In the genomic region with DNA sequence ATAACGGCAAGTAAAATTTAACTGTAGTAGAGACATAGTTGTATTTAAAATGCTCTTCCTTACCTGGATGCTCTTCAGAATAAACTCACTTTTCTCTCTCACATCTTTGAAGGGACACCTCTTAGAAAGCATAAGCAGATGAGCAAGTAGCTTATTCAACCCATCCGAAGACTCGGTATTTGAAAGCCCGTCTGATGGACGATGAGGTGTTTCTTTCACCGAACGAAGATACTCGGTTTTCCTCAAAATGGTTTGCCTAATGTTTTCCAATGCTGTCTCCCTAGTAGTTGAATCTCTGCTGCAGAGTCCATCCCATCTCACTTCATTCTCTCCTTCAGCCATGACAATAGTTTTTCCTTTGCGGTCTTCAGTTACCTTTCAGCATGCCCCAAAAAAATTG, we compare ENCODE assay signal across 8 cellular contexts. TPM values are rescaled to one million over a fixed set of nuclear protein-coding genes. Genes with fewer than 3 reads are reported as not detected.
DNase-seq lines count a peak whose midpoint lies in the region; ATAC-seq and TF ChIP-seq lines count a peak whose summit lies in the region.

No MANE protein-coding gene starts in this region.

- no peak overlapping the region for H3T11ph ChIP-seq in H9 (ENCODE audit: low read length)

- H3K4ac ChIP-seq in H9 (ENCODE audit: low read depth, low read length), result no peak overlapping the region

- H3K9me3 Mint-ChIP-seq in H9, result no peaks in the 10 kb centered on the region; a peak in 1 of 5 replicates
- no peaks in the 10 kb centered on the region for H3K9me3 Mint-ChIP-seq in activated T-helper 1 cell treated with anti-CD3 and anti-CD28 coated beads, Interleukin-12 subunit alpha, Interleukin-12 subunit beta, Interleukin-2, Interleukin-4 antibody, amounts not matched to agents 30 ng/mL and 10 ng/mL and 1 ng/mL, durations not matched to agents 14 hours and 24 hours and 36 hours

- H3K4me2 ChIP-seq in H9 (ENCODE audit: insufficient read depth, insufficient read length, low read length), result peak overlapping the region; percentile 99

- no peak overlapping the region for H2AFZ ChIP-seq in H9 (ENCODE audit: low read length)

- H3K27ac ChIP-seq in H9 (ENCODE audit: insufficient read length, low read depth, low read length) (no peak overlapping the region), spleen (peak overlapping the region; percentile 93 to 100 (median 99))

- no peaks in the 10 kb centered on the region for H3K4me1 ChIP-seq in H9 (ENCODE audit: insufficient read depth, low read length)
- H3K4me1 ChIP-seq in spleen, result peaks cover 25 to 74% (median 61%) of the 10 kb centered on the region in 6 donors

- H3K4me3 ChIP-seq in iPS-11a (ENCODE audit: low read depth, low read length) (peak overlapping the region; percentile 85), spleen (peak overlapping the region; percentile 66 to 84 (median 70))

- no peak for ATAC-seq in HG03457 (IDR thresholded peaks at IDR 0.05; ENCODE audit: unreplicated experiment)
- ATAC-seq in HG03139 (IDR thresholded peaks at IDR 0.05; ENCODE audit: unreplicated experiment), result no peak
- ATAC-seq in HG03342 (IDR thresholded peaks at IDR 0.05; ENCODE audit: unreplicated experiment), result no peak

- H3K36me3 ChIP-seq in spleen, result no peaks in the 10 kb centered on the region

- peak overlapping the region; percentile 82 to 89 for H3K4me3 Mint-ChIP-seq in H9
- peak overlapping the region; percentile 95 for H3K4me3 Mint-ChIP-seq in activated T-helper 1 cell treated with anti-CD3 and anti-CD28 coated beads, Interleukin-12 subunit alpha, Interleukin-12 subunit beta, Interleukin-2, Interleukin-4 antibody, amounts not matched to agents 30 ng/mL and 10 ng/mL and 1 ng/mL, durations not matched to agents 14 hours and 24 hours and 36 hours

- no peak for TF ChIP-seq POLR2A in spleen (IDR thresholded peaks at IDR 0.05)

- no peak overlapping the region for H3K23ac ChIP-seq in H9 (ENCODE audit: insufficient read length, low read depth, low read length)

- H2BK12ac ChIP-seq in H9 (ENCODE audit: insufficient read length, low read depth, low read length), result no peak overlapping the region

- no peak overlapping the region for H2BK5ac ChIP-seq in H9 (ENCODE audit: insufficient read length, low read length)

- DNase-seq in A172 (ENCODE audit: low spot score), result peak; percentile 16
- no peak for DNase-seq in H9
- DNase-seq in activated T-helper 1 cell treated with anti-CD3 and anti-CD28 coated beads, Interleukin-12 subunit alpha, Interleukin-12 subunit beta, Interleukin-2, Interleukin-4 antibody, amounts not matched to agents 30 ng/mL and 10 ng/mL and 1 ng/mL, durations not matched to agents 14 hours and 24 hours and 36 hours (ENCODE audit: low spot score), result no peak
- no peak for DNase-seq in spleen

- H3K27me3 Mint-ChIP-seq in H9 (ENCODE audit: low read depth), result no peaks in the 10 kb centered on the region
- H3K27me3 Mint-ChIP-seq in activated T-helper 1 cell treated with anti-CD3 and anti-CD28 coated beads, Interleukin-12 subunit alpha, Interleukin-12 subunit beta, Interleukin-2, Interleukin-4 antibody, amounts not matched to agents 30 ng/mL and 10 ng/mL and 1 ng/mL, durations not matched to agents 14 hours and 24 hours and 36 hours (ENCODE audit: insufficient read depth), result no peaks in the 10 kb centered on the region

- intact Hi-C loops in activated T-helper 1 cell treated with anti-CD3 and anti-CD28 coated beads, Interleukin-12 subunit alpha, Interleukin-12 subunit beta, Interleukin-2, Interleukin-4 antibody, amounts not matched to agents 30 ng/mL and 10 ng/mL and 1 ng/mL, durations not matched to agents 14 hours and 24 hours and 36 hours (cut with micrococcal nuclease), result loop anchor here (1.0 to 2.0 kb wide), 6 partner anchors 21 to 1019 kb away; a partner anchor contains a TSS
- intact Hi-C loops in spleen (cut with DNase I; ENCODE audit: low total_unique reads), result no loop called here

- no peak overlapping the region for H2AK5ac ChIP-seq in H9 (ENCODE audit: insufficient read length, low read length)

- H4K91ac ChIP-seq in H9 (ENCODE audit: insufficient read length, low read depth, low read length), result no peak overlapping the region

- H3K79me1 ChIP-seq in H9 (ENCODE audit: insufficient read depth, low read depth, low read length, poor library complexity, severe bottlenecking), result no peaks in the 10 kb centered on the region

- no peak overlapping the region for H3K18ac ChIP-seq in H9 (ENCODE audit: insufficient read length, low read depth, low read length)

- H3K9me3 ChIP-seq in H9 (ENCODE audit: control insufficient read depth, low read depth, low read length) (no peaks in the 10 kb centered on the region), spleen (no peaks in the 10 kb centered on the region)

- H3K56ac ChIP-seq in H9 (ENCODE audit: insufficient read length, low read depth, low read length), result no peak overlapping the region

- no peaks in the 10 kb centered on the region for H4K20me1 ChIP-seq in H9 (ENCODE audit: control insufficient read depth, insufficient read depth, insufficient read length)

- no peaks in the 10 kb centered on the region for H3K79me2 ChIP-seq in H9 (ENCODE audit: insufficient read depth, low read length)

- H3K4me1 Mint-ChIP-seq in H9, result peaks cover 31 to 38% of the 10 kb centered on the region in 2 experiments
- peaks cover 54% of the 10 kb centered on the region for H3K4me1 Mint-ChIP-seq in activated T-helper 1 cell treated with anti-CD3 and anti-CD28 coated beads, Interleukin-12 subunit alpha, Interleukin-12 subunit beta, Interleukin-2, Interleukin-4 antibody, amounts not matched to agents 30 ng/mL and 10 ng/mL and 1 ng/mL, durations not matched to agents 14 hours and 24 hours and 36 hours (ENCODE audit: low read depth)

- H3K27me3 ChIP-seq in H9 (ENCODE audit: insufficient read depth, low read length) (no peaks in the 10 kb centered on the region), spleen (replicated peaks in 1 of 7) (no peaks in the 10 kb centered on the region)

- H3K27ac Mint-ChIP-seq in H9, result peak overlapping the region in 1 of 3 experiments; percentile 49; a peak in 2 of 7 replicates
- H3K27ac Mint-ChIP-seq in activated T-helper 1 cell treated with anti-CD3 and anti-CD28 coated beads, Interleukin-12 subunit alpha, Interleukin-12 subunit beta, Interleukin-2, Interleukin-4 antibody, amounts not matched to agents 30 ng/mL and 10 ng/mL and 1 ng/mL, durations not matched to agents 14 hours and 24 hours and 36 hours, result peak overlapping the region; percentile 86

- no peak overlapping the region for H4K8ac ChIP-seq in H9 (replicated peaks; ENCODE audit: insufficient read length, low read depth, low read length)

- no peak overlapping the region for H2BK20ac ChIP-seq in H9 (ENCODE audit: low read depth, low read length, poor library complexity, severe bottlenecking)

- WGBS in H9 (ENCODE audit: extremely low coverage, insufficient read length, low lambda C conversion rate), result no CpG with 5 or more reads among the region's 9 CpGs
- WGBS in spleen, 5 donors, result 0 to 1% (median 1%) methylated on average over 9 of the region's 9 CpGs

- H2BK120ac ChIP-seq in H9 (ENCODE audit: low read depth, low read length, poor library complexity, severe bottlenecking), result no peak overlapping the region

- H3K9ac ChIP-seq in H9 (ENCODE audit: extremely low read depth, insufficient read length, low read length), result peak overlapping the region; percentile 20

- no peaks in the 10 kb centered on the region for H3K36me3 Mint-ChIP-seq in H9 (ENCODE audit: insufficient read depth in 1 of 3, low read depth in 3 of 3)
- peaks cover 3% of the 10 kb centered on the region for H3K36me3 Mint-ChIP-seq in activated T-helper 1 cell treated with anti-CD3 and anti-CD28 coated beads, Interleukin-12 subunit alpha, Interleukin-12 subunit beta, Interleukin-2, Interleukin-4 antibody, amounts not matched to agents 30 ng/mL and 10 ng/mL and 1 ng/mL, durations not matched to agents 14 hours and 24 hours and 36 hours (ENCODE audit: low read depth)

- no peak overlapping the region for H3K14ac ChIP-seq in H9 (ENCODE audit: insufficient read depth, low read length)

- H4K5ac ChIP-seq in H9 (ENCODE audit: insufficient read length, low read depth, low read length), result no peak overlapping the region

- no peak for TF ChIP-seq CTCF in H9 (conservative IDR thresholded peaks at IDR 0.05)
- no peak for TF ChIP-seq CTCF in spleen (IDR thresholded peaks at IDR 0.05 in 8 of 11, conservative IDR thresholded peaks at IDR 0.05 in 3 of 11)

- peaks cover 10% of the 10 kb centered on the region for H3K23me2 ChIP-seq in H9 (ENCODE audit: insufficient read length, low read depth, low read length, poor library complexity, severe bottlenecking)

- H2BK15ac ChIP-seq in H9 (ENCODE audit: low read depth, low read length), result no peak overlapping the region

RNA-seq across cellular contexts. Expression of a gene that starts 0.9 kb away (rescaled TPM):
- total RNA-seq in A172 (2014; rRNA removed; shearing (Covaris generic)), result 20.6 and 24.4 TPM in 2 replicates
- total RNA-seq in H9 (2021), result 16.6 and 17.5 TPM in 2 replicates
- total RNA-seq in activated T-helper 1 cell treated with anti-CD3 and anti-CD28 coated beads, Interleukin-12 subunit alpha, Interleukin-12 subunit beta, Interleukin-2, Interleukin-4 antibody, amounts not matched to agents 30 ng/mL and 10 ng/mL and 1 ng/mL, durations not matched to agents 14 hours and 24 hours and 36 hours, result 13.2 and 13.6 TPM in 2 replicates
- total RNA-seq in spleen, result 100 to 1,000 TPM in 2 of 7 donors, 10 to 100 TPM in 5; 26.8 to 115 (median 65.9) TPM
- 10 to 100 TPM; 32.4 to 55.3 (median 33.8) TPM for polyA plus RNA-seq in spleen

RNA-seq across cellular contexts. Expression of a gene that starts 1.6 kb away (rescaled TPM):
- 43.0 and 52.4 TPM in 2 replicates for total RNA-seq in A172 (2014; rRNA removed; shearing (Covaris generic))
- total RNA-seq in H9 (2021) (8.3 and 8.4 TPM in 2 replicates), spleen (10 to 100 TPM in 6 of 7 donors, 1 to 10 TPM in 1; 8.9 to 28.7 (median 13.1) TPM)
- total RNA-seq in activated T-helper 1 cell treated with anti-CD3 and anti-CD28 coated beads, Interleukin-12 subunit alpha, Interleukin-12 subunit beta, Interleukin-2, Interleukin-4 antibody, amounts not matched to agents 30 ng/mL and 10 ng/mL and 1 ng/mL, durations not matched to agents 14 hours and 24 hours and 36 hours, result 13.5 and 16.3 TPM in 2 replicates
- 1 to 10 TPM; 5.1 to 5.6 (median 5.5) TPM for polyA plus RNA-seq in spleen
